In the genomic region with DNA sequence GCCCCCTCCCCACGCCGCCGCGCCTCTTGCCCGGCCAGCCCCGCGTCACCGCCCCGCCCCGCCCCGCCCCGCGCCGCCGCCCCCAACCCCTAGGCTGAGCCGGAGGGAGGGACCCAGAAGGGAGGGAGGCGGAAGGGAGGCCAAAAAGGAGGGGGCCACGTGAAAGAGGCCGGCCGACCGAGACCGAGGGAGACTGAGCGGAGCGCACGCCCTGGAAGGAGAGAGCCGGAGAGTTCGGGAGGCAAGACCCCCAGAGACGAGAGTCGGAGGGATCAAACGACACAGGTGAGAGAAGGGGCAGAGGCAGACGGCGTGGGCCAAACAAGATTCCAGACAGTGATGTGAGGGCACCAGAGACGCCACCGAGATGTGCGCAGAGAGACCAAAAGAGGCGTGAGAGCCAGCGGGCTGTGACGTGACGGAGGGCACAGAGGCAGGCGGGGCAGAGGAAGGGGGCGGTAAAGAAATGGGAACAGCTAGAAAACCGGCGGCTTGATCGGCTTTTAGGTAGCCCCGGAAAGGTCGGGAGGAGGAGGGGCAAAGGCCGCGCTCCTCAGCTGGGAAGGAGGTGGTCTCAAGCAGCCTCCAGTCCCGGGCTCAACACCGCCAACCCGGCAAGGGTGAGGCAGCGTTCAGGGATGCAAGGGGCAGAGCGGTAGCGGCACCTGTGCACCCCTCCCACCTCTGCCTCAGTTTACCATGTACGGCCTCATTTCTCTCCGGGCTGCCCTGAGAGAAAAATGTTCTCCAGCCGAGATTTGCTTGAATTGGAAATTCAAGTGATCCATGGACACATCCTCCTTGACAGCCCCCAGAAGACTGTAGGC, we compare ENCODE assay signal across 9 cellular contexts. TPM values are rescaled to one million over a fixed set of nuclear protein-coding genes. Genes with fewer than 3 reads are reported as not detected.
DNase-seq lines count a peak whose midpoint lies in the region; ATAC-seq and TF ChIP-seq lines count a peak whose summit lies in the region.
"Had no signal": no experiment of that assay in that cellular context is flagged by ENCODE, and none has a peak within 500 bp of the region (broad histone marks: within the 10 kb centered on the region; RNA-seq: fewer than 3 reads in every experiment).

No MANE protein-coding gene starts in this region.

- H3K36me3 ChIP-seq in uterus (no peaks in the 10 kb centered on the region), colonic mucosa (no peaks in the 10 kb centered on the region)

- CTCF ChIA-PET in activated CD8-positive, alpha-beta memory T cell treated with anti-CD3 and anti-CD28 coated beads, Interleukin-2, amount 10 ng/mL, durations not matched to agents 7 days and 5 days (lab: Charles Lee): interaction anchor here (0.9 kb wide), 1 partner anchor 7 kb away, joined by 3 read pairs; no protein-coding TSS in a partner anchor

- H3K27me3 Mint-ChIP-seq in activated CD8-positive, alpha-beta memory T cell treated with anti-CD3 and anti-CD28 coated beads, Interleukin-2, amount 10 ng/mL, durations not matched to agents 7 days and 5 days: peaks cover 83% of the 10 kb centered on the region

- no peak for ATAC-seq in activated CD8-positive, alpha-beta memory T cell treated with anti-CD3 and anti-CD28 coated beads, Interleukin-2, amount 10 ng/mL, durations not matched to agents 7 days and 5 days
- ATAC-seq in HG02973 (IDR thresholded peaks at IDR 0.05; ENCODE audit: unreplicated experiment): no peak

- DNase-seq in stimulated activated CD4-positive, alpha-beta T cell treated with anti-CD3 and anti-CD28 coated beads, Interleukin-15, amount 100 ng/mL, for 24 hours: peak; percentile 62
- DNase-seq in stimulated activated CD4-positive, alpha-beta T cell treated with anti-CD3 and anti-CD28 coated beads, Interleukin-1b, Interleukin-23, amount 100 ng/mL, for 48 hours: no peak
- DNase-seq in activated CD8-positive, alpha-beta memory T cell treated with anti-CD3 and anti-CD28 coated beads, Interleukin-2, amount 10 ng/mL, durations not matched to agents 7 days and 5 days: no peak
- DNase-seq in left kidney (ENCODE audit: low read depth, low spot score): peak; percentile 73
- DNase-seq in uterus: no peak
- DNase-seq in medulla oblongata (ENCODE audit: extremely low spot score): no peak
- no peak for DNase-seq in colonic mucosa

- H3K4me1 ChIP-seq in uterus (peaks cover 0 to 25% of the 10 kb centered on the region in 2 donors), colonic mucosa (peaks cover 37% of the 10 kb centered on the region)

- H3K27me3 ChIP-seq in uterus (peaks cover 71 to 82% of the 10 kb centered on the region in 2 donors), colonic mucosa (peaks cover 96% of the 10 kb centered on the region)

- peaks cover 34% of the 10 kb centered on the region for H3K4me1 Mint-ChIP-seq in activated CD8-positive, alpha-beta memory T cell treated with anti-CD3 and anti-CD28 coated beads, Interleukin-2, amount 10 ng/mL, durations not matched to agents 7 days and 5 days

- H3K27ac ChIP-seq in uterus: no peak overlapping the region
- H3K27ac ChIP-seq in colonic mucosa: no peak overlapping the region

- TF ChIP-seq POLR2A in uterus (IDR thresholded peaks at IDR 0.05): no peak

- TF ChIP-seq CTCF in uterus (IDR thresholded peaks at IDR 0.05): no peak
- TF ChIP-seq CTCF in colonic mucosa (IDR thresholded peaks at IDR 0.05): no peak

- H3K9me3 ChIP-seq in uterus: no peaks in the 10 kb centered on the region
- no peaks in the 10 kb centered on the region for H3K9me3 ChIP-seq in colonic mucosa

- peak overlapping the region; percentile 61 for H3K4me3 Mint-ChIP-seq in activated CD8-positive, alpha-beta memory T cell treated with anti-CD3 and anti-CD28 coated beads, Interleukin-2, amount 10 ng/mL, durations not matched to agents 7 days and 5 days

- no peaks in the 10 kb centered on the region for H3K9me3 Mint-ChIP-seq in activated CD8-positive, alpha-beta memory T cell treated with anti-CD3 and anti-CD28 coated beads, Interleukin-2, amount 10 ng/mL, durations not matched to agents 7 days and 5 days (ENCODE audit: low read depth)

- intact Hi-C loops in uterus (cut with DNase I; ENCODE audit: low total_unique reads): no loop called here
- intact Hi-C loops in colonic mucosa (cut with DNase I): no loop called here

- H3K4me3 ChIP-seq in uterus (peak overlapping the region in 1 of 2 donors; percentile 17), colonic mucosa (no peak overlapping the region)

- peaks cover under 1% of the 10 kb centered on the region for H3K36me3 Mint-ChIP-seq in activated CD8-positive, alpha-beta memory T cell treated with anti-CD3 and anti-CD28 coated beads, Interleukin-2, amount 10 ng/mL, durations not matched to agents 7 days and 5 days

- H3K27ac Mint-ChIP-seq in activated CD8-positive, alpha-beta memory T cell treated with anti-CD3 and anti-CD28 coated beads, Interleukin-2, amount 10 ng/mL, durations not matched to agents 7 days and 5 days: no peak overlapping the region

- H3K9ac ChIP-seq in colonic mucosa (ENCODE audit: low read depth in 2 of 2, low read length in 2 of 2): no peak overlapping the region

RNA-seq across cellular contexts. Expression of gene BARX1, which starts 0.4 kb away (rescaled TPM):
- not detected for total RNA-seq in activated CD8-positive, alpha-beta memory T cell treated with anti-CD3 and anti-CD28 coated beads, Interleukin-2, amount 10 ng/mL, durations not matched to agents 7 days and 5 days
- total RNA-seq in uterus (under 1 TPM in 2 of 4 donors, not detected in 2; 0.28 to 0.67 TPM), colonic mucosa (not detected)
- total RNA-seq: T-helper 1 cell treated with Interleukin-12 subunit alpha and Interleukin-12 subunit beta and Interleukin-4 antibody, amounts not matched to agents 30 ng/mL and 1 ng/mL, for 36 hours had no signal

Comparison
In these comparisons a context has a peak if more than half of its experiments do, and no peak if none do; other contexts are left out.
1. DNase-seq: peak in stimulated activated CD4-positive, alpha-beta T cell treated with anti-CD3 and anti-CD28 coated beads, Interleukin-15, amount 100 ng/mL, for 24 hours (single experiment) and left kidney (single experiment); none in stimulated activated CD4-positive, alpha-beta T cell treated with anti-CD3 and anti-CD28 coated beads, Interleukin-1b, Interleukin-23, amount 100 ng/mL, for 48 hours (single experiment), activated CD8-positive, alpha-beta memory T cell treated with anti-CD3 and anti-CD28 coated beads, Interleukin-2, amount 10 ng/mL, durations not matched to agents 7 days and 5 days (single experiment), uterus (0 of 2), medulla oblongata (single experiment) and colonic mucosa (single experiment).